Comparison of ENCODE assay signal across 20 cellular contexts in genomic region chr7:26685636-26686035, GRCh38.
"Had no signal": no experiment of that assay in that cellular context is flagged by ENCODE, and none has a peak within 500 bp of the region (broad histone marks: within the 10 kb centered on the region; RNA-seq: fewer than 3 reads in every experiment).

No MANE protein-coding gene starts in this region.

- H3K27me3 ChIP-seq: brain microvascular endothelial cell, left lung, right atrium auricular region, transverse colon had no signal

- H3K4me3 Mint-ChIP-seq: activated naive CD8-positive, alpha-beta T cell treated with anti-CD3 and anti-CD28 coated beads for 36 hours; activated T-helper 1 cell treated with anti-CD3 and anti-CD28 coated beads, Interleukin-12 subunit alpha, Interleukin-12 subunit beta, Interleukin-2, Interleukin-4 antibody, amounts not matched to agents 30 ng/mL and 10 ng/mL and 1 ng/mL, durations not matched to agents 14 hours and 24 hours and 36 hours; effector memory CD8-positive, alpha-beta T cell; nephron had no signal

- ATAC-seq: activated CD4-positive, CD25-positive, alpha-beta regulatory T cell treated with anti-CD3 and anti-CD28 coated beads, Interleukin-2, amount 50 U/mL, for 24 hours had no signal

- DNase-seq: activated CD4-positive, alpha-beta T cell treated with anti-CD3 and anti-CD28 coated beads, Interleukin-2, amount 50 U/mL, for 1 hour; activated CD8-positive, alpha-beta memory T cell treated with anti-CD3 and anti-CD28 coated beads for 24 hours; activated naive CD8-positive, alpha-beta T cell treated with anti-CD3 and anti-CD28 coated beads for 36 hours; anterior cingulate cortex; brain microvascular endothelial cell; effector memory CD8-positive, alpha-beta T cell; hypothalamus; kidney; left lung; mesendoderm; nucleus accumbens; stimulated activated CD4-positive, alpha-beta T cell treated with anti-CD3 and anti-CD28 coated beads, Interleukin-2, amount 100 ng/mL, for 48 hours; substantia nigra; T1000; transverse colon had no signal

- H3K27me3 Mint-ChIP-seq: effector memory CD8-positive, alpha-beta T cell had no signal

- H3K9me3 Mint-ChIP-seq: activated naive CD8-positive, alpha-beta T cell treated with anti-CD3 and anti-CD28 coated beads for 36 hours; activated T-helper 1 cell treated with anti-CD3 and anti-CD28 coated beads, Interleukin-12 subunit alpha, Interleukin-12 subunit beta, Interleukin-2, Interleukin-4 antibody, amounts not matched to agents 30 ng/mL and 10 ng/mL and 1 ng/mL, durations not matched to agents 14 hours and 24 hours and 36 hours; effector memory CD8-positive, alpha-beta T cell; nephron had no signal

- H3K4me1 Mint-ChIP-seq: activated naive CD8-positive, alpha-beta T cell treated with anti-CD3 and anti-CD28 coated beads for 36 hours had no signal

- H3K27ac ChIP-seq: brain microvascular endothelial cell, epithelial cell of prostate, right atrium auricular region, transverse colon had no signal

- H3K9me3 ChIP-seq: left lung, right atrium auricular region, transverse colon had no signal

- H3K36me3 ChIP-seq: brain microvascular endothelial cell, right atrium auricular region, transverse colon had no signal

- H3K4me1 ChIP-seq: right atrium auricular region had no signal

- H3K4me3 ChIP-seq: left lung, right atrium auricular region, transverse colon had no signal

- H3K27ac Mint-ChIP-seq: activated naive CD8-positive, alpha-beta T cell treated with anti-CD3 and anti-CD28 coated beads for 36 hours; activated T-helper 1 cell treated with anti-CD3 and anti-CD28 coated beads, Interleukin-12 subunit alpha, Interleukin-12 subunit beta, Interleukin-2, Interleukin-4 antibody, amounts not matched to agents 30 ng/mL and 10 ng/mL and 1 ng/mL, durations not matched to agents 14 hours and 24 hours and 36 hours; effector memory CD8-positive, alpha-beta T cell had no signal
